1 cellular context compared by ENCODE assay signal in genomic region chr2:30332791-30333453, GRCh38.
A peak's percentile ranks its signal among the peaks of the same experiment; 100 is the strongest.
TF ChIP-seq lines count a peak whose summit lies in the region.

No MANE protein-coding gene starts in this region.

TF ChIP-seq in GM12878, 131 proteins besides CTCF, POLR2A, EP300 and RAD21 (continued from another document and continues in another):
- TF ChIP-seq, protein P1, sequence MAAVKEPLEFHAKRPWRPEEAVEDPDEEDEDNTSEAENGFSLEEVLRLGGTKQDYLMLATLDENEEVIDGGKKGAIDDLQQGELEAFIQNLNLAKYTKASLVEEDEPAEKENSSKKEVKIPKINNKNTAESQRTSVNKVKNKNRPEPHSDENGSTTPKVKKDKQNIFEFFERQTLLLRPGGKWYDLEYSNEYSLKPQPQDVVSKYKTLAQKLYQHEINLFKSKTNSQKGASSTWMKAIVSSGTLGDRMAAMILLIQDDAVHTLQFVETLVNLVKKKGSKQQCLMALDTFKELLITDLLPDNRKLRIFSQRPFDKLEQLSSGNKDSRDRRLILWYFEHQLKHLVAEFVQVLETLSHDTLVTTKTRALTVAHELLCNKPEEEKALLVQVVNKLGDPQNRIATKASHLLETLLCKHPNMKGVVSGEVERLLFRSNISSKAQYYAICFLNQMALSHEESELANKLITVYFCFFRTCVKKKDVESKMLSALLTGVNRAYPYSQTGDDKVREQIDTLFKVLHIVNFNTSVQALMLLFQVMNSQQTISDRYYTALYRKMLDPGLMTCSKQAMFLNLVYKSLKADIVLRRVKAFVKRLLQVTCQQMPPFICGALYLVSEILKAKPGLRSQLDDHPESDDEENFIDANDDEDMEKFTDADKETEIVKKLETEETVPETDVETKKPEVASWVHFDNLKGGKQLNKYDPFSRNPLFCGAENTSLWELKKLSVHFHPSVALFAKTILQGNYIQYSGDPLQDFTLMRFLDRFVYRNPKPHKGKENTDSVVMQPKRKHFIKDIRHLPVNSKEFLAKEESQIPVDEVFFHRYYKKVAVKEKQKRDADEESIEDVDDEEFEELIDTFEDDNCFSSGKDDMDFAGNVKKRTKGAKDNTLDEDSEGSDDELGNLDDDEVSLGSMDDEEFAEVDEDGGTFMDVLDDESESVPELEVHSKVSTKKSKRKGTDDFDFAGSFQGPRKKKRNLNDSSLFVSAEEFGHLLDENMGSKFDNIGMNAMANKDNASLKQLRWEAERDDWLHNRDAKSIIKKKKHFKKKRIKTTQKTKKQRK (IDR thresholded peaks at IDR 0.05; ENCODE audit: low read depth, low read length), result no peak
- TF ChIP-seq EGR1 (IDR thresholded peaks at IDR 0.05; ENCODE audit: borderline replicate concordance in 1 of 2, low read depth in 2 of 2, low read length in 2 of 2) (peak in 1 of 2 experiments; percentile 96; a peak in 2 of 3 replicates), ZBTB40 (IDR thresholded peaks at IDR 0.05; ENCODE audit: borderline replicate concordance) (no peak), STAT3 (IDR thresholded peaks at IDR 0.05; ENCODE audit: low read depth, low read length) (no peak), E4F1 (IDR thresholded peaks at IDR 0.05; ENCODE audit: borderline replicate concordance, partially characterized antibody) (no peak), PKNOX1 (IDR thresholded peaks at IDR 0.05) (peak; percentile 45; the same call in 1 of the 2 replicates), CREM (IDR thresholded peaks at IDR 0.05; ENCODE audit: low read depth) (peak; percentile 65; the same call in 1 of the 2 replicates), DPF2 (IDR thresholded peaks at IDR 0.05) (peak; percentile 62; the same call in 1 of the 2 replicates), RCOR1 (conservative IDR thresholded peaks at IDR 0.05; ENCODE audit: low read depth, low read length) (no peak), YY1 (IDR thresholded peaks at IDR 0.05; ENCODE audit: low read depth, low read length) (peak; percentile 65; the same call in 1 of the 2 replicates), CBX3 (IDR thresholded peaks at IDR 0.05; ENCODE audit: borderline replicate concordance, low read depth) (no peak), HDGF (IDR thresholded peaks at IDR 0.05) (no peak), PAX5 (IDR thresholded peaks at IDR 0.05; ENCODE audit: borderline replicate concordance, low read depth, low read length) (0 out of 2 replicates have a peak, but pooled peaks have one; percentile 29), MEF2A (IDR thresholded peaks at IDR 0.05; ENCODE audit: insufficient read depth, low read depth, low read length) (peak; percentile 79; the same call in 1 of the 2 replicates), TAF1 (IDR thresholded peaks at IDR 0.05; ENCODE audit: borderline replicate concordance, low read depth, low read length) (0 out of 2 replicates have a peak, but pooled peaks have one; percentile 44), RELA (IDR thresholded peaks at IDR 0.05; ENCODE audit: borderline replicate concordance, partially characterized antibody) (peak; percentile 90), ATF2 (IDR thresholded peaks at IDR 0.05; ENCODE audit: low read length) (peak; percentile 65; the same call in 1 of the 2 replicates), GATAD2B (conservative IDR thresholded peaks at IDR 0.05; ENCODE audit: low read depth) (0 out of 2 replicates have a peak, but pooled peaks have one; percentile 20), NR2C1 (IDR thresholded peaks at IDR 0.05) (peak; percentile 56), CBX5 (IDR thresholded peaks at IDR 0.05; ENCODE audit: low read depth) (peak; percentile 62; the same call in 1 of the 2 replicates), MTA3 (IDR thresholded peaks at IDR 0.05; ENCODE audit: borderline replicate concordance, low read length) (peak; percentile 21; the same call in 1 of the 2 replicates), IKZF1 (conservative IDR thresholded peaks at IDR 0.05) (peak; percentile 72), FOXM1 (IDR thresholded peaks at IDR 0.05; ENCODE audit: low read depth, low read length) (peak; percentile 67; the same call in 1 of the 2 replicates), MEF2B (IDR thresholded peaks at IDR 0.05; ENCODE audit: partially characterized antibody, poor library complexity, severe bottlenecking) (peak; percentile 46), CEBPB (IDR thresholded peaks at IDR 0.05; ENCODE audit: borderline replicate concordance in 1 of 2, low read depth in 2 of 2, low read length in 2 of 2) (no peak), IKZF2 (IDR thresholded peaks at IDR 0.05) (peak; percentile 62 to 69; a peak in 2 of 4 replicates), TCF12 (IDR thresholded peaks at IDR 0.05; ENCODE audit: low read depth, low read length) (peak; percentile 25; the same call in 1 of the 2 replicates), ZNF217 (IDR thresholded peaks at IDR 0.05) (no peak), POU2F2 (IDR thresholded peaks at IDR 0.05; ENCODE audit: borderline replicate concordance, low read depth, low read length) (0 out of 3 replicates have a peak, but pooled peaks have one; percentile 47), ZBED1 (IDR thresholded peaks at IDR 0.05; ENCODE audit: borderline replicate concordance) (peak; percentile 51; the same call in 1 of the 2 replicates), IRF4 (IDR thresholded peaks at IDR 0.05; ENCODE audit: low read depth, low read length) (peak; percentile 60; the same call in 1 of the 2 replicates), SKIL (IDR thresholded peaks at IDR 0.05; ENCODE audit: low read depth, poor library complexity, severe bottlenecking) (peak; percentile 72), NR2C2 (IDR thresholded peaks at IDR 0.05; ENCODE audit: borderline replicate concordance, control insufficient read depth, insufficient read length, low read depth) (no peak), ETV6 (conservative IDR thresholded peaks at IDR 0.05 in 1 of 2, IDR thresholded peaks at IDR 0.05 in 1 of 2; ENCODE audit: borderline replicate concordance in 1 of 2, low read depth in 1 of 2) (peak in 1 of 2 experiments; percentile 64; a peak in 2 of 4 replicates), EED (IDR thresholded peaks at IDR 0.05; ENCODE audit: low read depth) (peak; percentile 74; the same call in 1 of the 2 replicates), KLF5 (IDR thresholded peaks at IDR 0.05; ENCODE audit: partially characterized antibody) (no peak), MTA2 (IDR thresholded peaks at IDR 0.05; ENCODE audit: low read depth) (peak; percentile 61; the same call in 1 of the 2 replicates), BCL11A (IDR thresholded peaks at IDR 0.05; ENCODE audit: low read depth, low read length) (peak; percentile 51; the same call in 1 of the 2 replicates), NBN (IDR thresholded peaks at IDR 0.05) (0 out of 2 replicates have a peak, but pooled peaks have one; percentile 29)
- TF ChIP-seq, protein P2, sequence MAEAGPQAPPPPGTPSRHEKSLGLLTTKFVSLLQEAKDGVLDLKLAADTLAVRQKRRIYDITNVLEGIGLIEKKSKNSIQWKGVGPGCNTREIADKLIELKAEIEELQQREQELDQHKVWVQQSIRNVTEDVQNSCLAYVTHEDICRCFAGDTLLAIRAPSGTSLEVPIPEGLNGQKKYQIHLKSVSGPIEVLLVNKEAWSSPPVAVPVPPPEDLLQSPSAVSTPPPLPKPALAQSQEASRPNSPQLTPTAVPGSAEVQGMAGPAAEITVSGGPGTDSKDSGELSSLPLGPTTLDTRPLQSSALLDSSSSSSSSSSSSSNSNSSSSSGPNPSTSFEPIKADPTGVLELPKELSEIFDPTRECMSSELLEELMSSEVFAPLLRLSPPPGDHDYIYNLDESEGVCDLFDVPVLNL (IDR thresholded peaks at IDR 0.05; ENCODE audit: low read depth, low read length), result no peak
- TF ChIP-seq, protein P3, sequence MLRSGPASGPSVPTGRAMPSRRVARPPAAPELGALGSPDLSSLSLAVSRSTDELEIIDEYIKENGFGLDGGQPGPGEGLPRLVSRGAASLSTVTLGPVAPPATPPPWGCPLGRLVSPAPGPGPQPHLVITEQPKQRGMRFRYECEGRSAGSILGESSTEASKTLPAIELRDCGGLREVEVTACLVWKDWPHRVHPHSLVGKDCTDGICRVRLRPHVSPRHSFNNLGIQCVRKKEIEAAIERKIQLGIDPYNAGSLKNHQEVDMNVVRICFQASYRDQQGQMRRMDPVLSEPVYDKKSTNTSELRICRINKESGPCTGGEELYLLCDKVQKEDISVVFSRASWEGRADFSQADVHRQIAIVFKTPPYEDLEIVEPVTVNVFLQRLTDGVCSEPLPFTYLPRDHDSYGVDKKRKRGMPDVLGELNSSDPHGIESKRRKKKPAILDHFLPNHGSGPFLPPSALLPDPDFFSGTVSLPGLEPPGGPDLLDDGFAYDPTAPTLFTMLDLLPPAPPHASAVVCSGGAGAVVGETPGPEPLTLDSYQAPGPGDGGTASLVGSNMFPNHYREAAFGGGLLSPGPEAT (IDR thresholded peaks at IDR 0.05; ENCODE audit: low read depth), result peak; percentile 71
